ENCODE assay signal across 8 cellular contexts in the genomic region with DNA sequence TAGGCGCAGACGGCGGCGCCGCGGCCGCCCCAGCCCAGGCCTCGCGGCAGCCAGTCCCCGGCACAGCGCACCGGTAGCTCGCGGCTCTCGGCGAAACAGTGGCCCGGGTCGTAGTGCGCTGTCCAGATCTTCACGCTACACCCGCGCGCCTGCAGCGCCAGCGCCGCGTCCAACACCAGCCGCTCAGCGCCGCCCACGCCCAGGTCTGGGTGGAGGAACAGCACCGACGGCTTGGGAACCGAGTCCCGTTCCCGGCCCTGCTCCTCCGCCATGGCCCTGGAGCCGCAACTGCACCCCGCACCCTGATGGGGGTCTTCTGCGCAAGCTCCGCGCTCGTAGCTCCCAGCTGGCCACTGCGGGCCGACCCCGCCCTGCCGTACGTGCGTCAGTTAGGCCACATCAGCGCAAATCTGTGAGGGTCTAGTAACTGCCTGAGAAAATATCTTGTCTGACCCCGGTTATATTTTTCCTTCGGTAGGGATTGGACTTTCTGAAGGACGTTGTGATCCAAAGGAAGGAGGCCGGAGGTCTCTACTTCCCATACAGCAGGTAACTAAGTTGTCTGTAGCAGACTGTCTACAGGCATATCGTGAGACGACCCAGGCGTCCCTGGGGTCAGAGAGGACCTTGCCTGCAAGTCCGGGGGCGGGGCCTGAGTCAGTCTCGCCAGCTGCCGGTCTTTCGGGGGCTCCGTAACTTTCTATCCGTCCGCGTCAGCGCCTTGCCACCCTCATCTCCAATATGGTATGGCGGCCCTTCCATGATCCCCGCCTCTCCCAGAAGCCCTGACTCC. TPM values are rescaled to one million over a fixed set of nuclear protein-coding genes. Genes with fewer than 3 reads are reported as not detected.
A peak's percentile ranks its signal among the peaks of the same experiment; 100 is the strongest.
DNase-seq lines count a peak whose midpoint lies in the region; ATAC-seq, FAIRE-seq and TF ChIP-seq lines count a peak whose summit lies in the region.

A gene with protein sequence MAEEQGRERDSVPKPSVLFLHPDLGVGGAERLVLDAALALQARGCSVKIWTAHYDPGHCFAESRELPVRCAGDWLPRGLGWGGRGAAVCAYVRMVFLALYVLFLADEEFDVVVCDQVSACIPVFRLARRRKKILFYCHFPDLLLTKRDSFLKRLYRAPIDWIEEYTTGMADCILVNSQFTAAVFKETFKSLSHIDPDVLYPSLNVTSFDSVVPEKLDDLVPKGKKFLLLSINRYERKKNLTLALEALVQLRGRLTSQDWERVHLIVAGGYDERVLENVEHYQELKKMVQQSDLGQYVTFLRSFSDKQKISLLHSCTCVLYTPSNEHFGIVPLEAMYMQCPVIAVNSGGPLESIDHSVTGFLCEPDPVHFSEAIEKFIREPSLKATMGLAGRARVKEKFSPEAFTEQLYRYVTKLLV (minus strand): TSS at position 320 of the 793 bp plus-strand sequence. CDS start 48 bp downstream, at position 272.
A gene (plus strand): TSS at position 660 of the 793 bp plus-strand sequence. CDS start 82 bp downstream, at position 742.

- H2AFZ ChIP-seq in OCI-LY3 (ENCODE audit: low read depth, low read length) (peak within 1 kb of the TSS; percentile 36; the same call in 1 of the 2 replicates), endothelial cell of umbilical vein (ENCODE audit: low read depth, low read length) (peak within 1 kb of the TSS; percentile 44)

- CTCF ChIA-PET in endothelial cell of umbilical vein (lab: Charles Lee) = interaction anchor here (0.9 to 4.7 kb wide), 7 partner anchors 11 to 789 kb away, joined by 3 to 43 read pairs (median 7); no protein-coding TSS in a partner anchor

- peak within 1 kb of the TSS; percentile 99 for H3K4me2 ChIP-seq in OCI-LY3 (ENCODE audit: low read length)
- peak within 1 kb of the TSS; percentile 98 for H3K4me2 ChIP-seq in endothelial cell of umbilical vein (ENCODE audit: insufficient read depth, low read length)

- H3K4me1 ChIP-seq in OCI-LY3 (ENCODE audit: low read length) (peaks cover 40% of the 10 kb centered on the region), endothelial cell of umbilical vein (ENCODE audit: control insufficient read depth, extremely low read depth, insufficient read depth, low read length) (peaks cover 28% of the 10 kb centered on the region)

- intact Hi-C loops in endothelial cell of umbilical vein (cut with micrococcal nuclease) = loop anchor here (1.0 kb wide), 4 partner anchors 38 to 877 kb away; a partner anchor contains a TSS

- DNase-seq in D341Med (ENCODE audit: low spot score) (peak; percentile 97), HuH-7 (ENCODE audit: low spot score) (peak; percentile 94), activated T-cell treated with anti-CD3 and anti-CD28 coated beads for 1 hour (ENCODE audit: low read depth) (peak; percentile 92), endothelial cell of umbilical vein (ENCODE audit: low read depth, low spot score) (peak; percentile 97), midbrain (lab: John Stamatoyannopoulos, UW) (peak; percentile 96)
- DNase-seq in stimulated activated CD8-positive, alpha-beta memory T cell treated with anti-CD3 and anti-CD28 coated beads, Interleukin-2, amount 100 ng/mL, for 1 hour (ENCODE audit: low read depth in 2 of 2) = peak; percentile 82 to 90

- dilution Hi-C loops in endothelial cell of umbilical vein (cut with MboI; ENCODE audit: extremely low pct_ligation_motif_present, low sequenced_read_pairs) = no loop called here

- BruUV-seq in endothelial cell of umbilical vein (replicated peaks; lab: Mats Ljungman, UMichigan) = no TSS peak

- H4K20me1 ChIP-seq in OCI-LY3 (ENCODE audit: insufficient read depth, low read length) (peaks cover 59% of the 10 kb centered on the region), endothelial cell of umbilical vein (replicated peaks; ENCODE audit: control insufficient read depth, extremely low read depth, insufficient read depth, low read length) (peaks cover 10% of the 10 kb centered on the region)

- peak within 1 kb of the TSS; percentile 89 for H3K27ac ChIP-seq in OCI-LY3 (ENCODE audit: low read length)
- H3K27ac ChIP-seq in endothelial cell of umbilical vein (ENCODE audit: insufficient read depth, low read depth, low read length) = peak within 1 kb of the TSS; percentile 99

- TF ChIP-seq CTCF in OCI-LY3 (IDR thresholded peaks at IDR 0.05; ENCODE audit: low read depth, low read length) (no peak), endothelial cell of umbilical vein (IDR thresholded peaks at IDR 0.05; ENCODE audit: extremely low read depth in 1 of 2, insufficient read depth in 1 of 2, low read depth in 1 of 2, low read length in 2 of 2) (no peak)

- H3K9ac ChIP-seq in OCI-LY3 (ENCODE audit: low read length) = peak within 1 kb of the TSS; percentile 92
- H3K9ac ChIP-seq in endothelial cell of umbilical vein (replicated peaks; ENCODE audit: extremely low read depth, insufficient read depth, low read length) = peak within 1 kb of the TSS; percentile 99

- H3K27me3 ChIP-seq in OCI-LY3 (ENCODE audit: low read depth, low read length) = no peaks in the 10 kb centered on the region
- H3K27me3 ChIP-seq in endothelial cell of umbilical vein (ENCODE audit: control insufficient read depth in 2 of 2, insufficient read depth in 2 of 2, low read length in 2 of 2) = no peaks in the 10 kb centered on the region

- peak; percentile 85 for ATAC-seq in GM21515 (IDR thresholded peaks at IDR 0.05; ENCODE audit: unreplicated experiment)

- POLR2A ChIA-PET in endothelial cell of umbilical vein (lab: Charles Lee) = interaction anchor here (0.6 to 1.9 kb wide), 7 partner anchors 10 to 603 kb away, joined by 3 to 13 read pairs (median 5); no protein-coding TSS in a partner anchor

- peak; percentile 93 for TF ChIP-seq POLR2A in endothelial cell of umbilical vein (IDR thresholded peaks at IDR 0.05; ENCODE audit: low read depth, low read length)

- peaks cover 72% of the 10 kb centered on the region for H3K36me3 ChIP-seq in OCI-LY3 (replicated peaks; ENCODE audit: low read depth, low read length)
- peaks cover 7 to 14% of the 10 kb centered on the region in 2 experiments for H3K36me3 ChIP-seq in endothelial cell of umbilical vein (ENCODE audit: control insufficient read depth in 2 of 2, extremely low read depth in 1 of 2, insufficient read depth in 2 of 2, low read length in 2 of 2)

- H3K9me3 ChIP-seq in OCI-LY3 (ENCODE audit: insufficient read depth, low read length) (no peaks in the 10 kb centered on the region), endothelial cell of umbilical vein (replicated peaks; ENCODE audit: control insufficient read depth, insufficient read depth, low read length) (no peaks in the 10 kb centered on the region)

- no peaks in the 10 kb centered on the region for H3K9me1 ChIP-seq in endothelial cell of umbilical vein (replicated peaks; ENCODE audit: control insufficient read depth, extremely low read depth, insufficient read depth, low read length)

- peak; percentile 95 for FAIRE-seq in endothelial cell of umbilical vein (lab: Jason Lieb, UNC)

- H3K4me3 ChIP-seq in OCI-LY3 (ENCODE audit: low read length) = peak within 1 kb of the TSS; percentile 92
- H3K4me3 ChIP-seq in endothelial cell of umbilical vein (replicated peaks in 1 of 3; ENCODE audit: insufficient read depth in 1 of 3, low read depth in 1 of 3, low read length in 3 of 3) = peak within 1 kb of the TSS; percentile 55 to 98 (median 91)

- H3K79me2 ChIP-seq in OCI-LY3 (ENCODE audit: low read length) (peaks cover 100% of the 10 kb centered on the region), endothelial cell of umbilical vein (ENCODE audit: control insufficient read depth, insufficient read depth, low read length) (peaks cover 92% of the 10 kb centered on the region)

TF ChIP-seq in endothelial cell of umbilical vein, 7 proteins besides CTCF, POLR2A, EP300 and RAD21:
- TF ChIP-seq JUN (IDR thresholded peaks at IDR 0.05; ENCODE audit: borderline replicate concordance, insufficient read depth, insufficient read length, low read depth) = no peak
- TF ChIP-seq FOS (IDR thresholded peaks at IDR 0.05; ENCODE audit: borderline replicate concordance, insufficient read depth, low read length) = no peak
- TF ChIP-seq EZH2 (IDR thresholded peaks at IDR 0.05; ENCODE audit: borderline replicate concordance, low read depth, low read length, severe bottlenecking) = no peak
- TF ChIP-seq MYC (IDR thresholded peaks at IDR 0.05; ENCODE audit: low read depth, low read length) = peak; percentile 26
- TF ChIP-seq GATA2 (IDR thresholded peaks at IDR 0.05; ENCODE audit: insufficient read depth, insufficient read length, low read depth, low read length) = no peak
- TF ChIP-seq POLR2AphosphoS5 (IDR thresholded peaks at IDR 0.05; ENCODE audit: insufficient read depth, low read depth, low read length) = peak; percentile 96
- TF ChIP-seq, protein P1, sequence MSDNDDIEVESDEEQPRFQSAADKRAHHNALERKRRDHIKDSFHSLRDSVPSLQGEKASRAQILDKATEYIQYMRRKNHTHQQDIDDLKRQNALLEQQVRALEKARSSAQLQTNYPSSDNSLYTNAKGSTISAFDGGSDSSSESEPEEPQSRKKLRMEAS (IDR thresholded peaks at IDR 0.05; ENCODE audit: insufficient read depth, insufficient read length) = peak; percentile 34
TF ChIP-seq in endothelial cell of umbilical vein: peak in this region for 3.

RNA-seq across cellular contexts. Expression of the first gene that starts in this region (rescaled TPM):
- 31.4 and 32.4 TPM in 2 replicates for total RNA-seq in endothelial cell of umbilical vein
- polyA plus RNA-seq in endothelial cell of umbilical vein = 40.7 and 42.7 TPM in 2 replicates
- polyA plus RNA-seq in endothelial cell of umbilical vein (2011; cell fraction: cytosol; rRNA removed) = 36.8 and 44.7 TPM in 2 replicates
- polyA plus RNA-seq in endothelial cell of umbilical vein (2011; cell fraction: nucleus; rRNA removed) = 32.5 and 36.5 TPM in 2 replicates
- 39.0 TPM in 2 replicates for polyA plus RNA-seq in endothelial cell of umbilical vein (2012)
- polyA minus RNA-seq in endothelial cell of umbilical vein = 39.9 and 45.5 TPM in 2 replicates
- polyA minus RNA-seq in endothelial cell of umbilical vein (2011; cell fraction: cytosol; rRNA and poly(A)+ RNA removed) = 21.3 TPM
- polyA minus RNA-seq in endothelial cell of umbilical vein (2011; cell fraction: nucleus; rRNA and poly(A)+ RNA removed) = 26.2 and 29.1 TPM in 2 replicates

RNA-seq across cellular contexts. Expression of the second gene that starts in this region (rescaled TPM):
- 241 and 242 TPM in 2 replicates for total RNA-seq in endothelial cell of umbilical vein
- 528 and 594 TPM in 2 replicates for polyA plus RNA-seq in endothelial cell of umbilical vein
- 403 and 404 TPM in 2 replicates for polyA plus RNA-seq in endothelial cell of umbilical vein (2011; cell fraction: cytosol; rRNA removed)
- 121 and 124 TPM in 2 replicates for polyA plus RNA-seq in endothelial cell of umbilical vein (2011; cell fraction: nucleus; rRNA removed)
- 464 and 482 TPM in 2 replicates for polyA plus RNA-seq in endothelial cell of umbilical vein (2012)
- 98.5 and 98.6 TPM in 2 replicates for polyA minus RNA-seq in endothelial cell of umbilical vein
- polyA minus RNA-seq in endothelial cell of umbilical vein (2011; cell fraction: cytosol; rRNA and poly(A)+ RNA removed) = 29.8 TPM
- polyA minus RNA-seq in endothelial cell of umbilical vein (2011; cell fraction: nucleus; rRNA and poly(A)+ RNA removed) = 48.2 and 54.3 TPM in 2 replicates

Comparison
In these comparisons a context has a peak if more than half of its experiments do, and no peak if none do; other contexts are left out.
1. Peak in every context shown above with its lines: DNase-seq, ATAC-seq, H3K4me3 ChIP-seq and H3K27ac ChIP-seq.